13 cellular contexts compared by ENCODE assay signal in genomic region chr1:17516303-17517214, GRCh38. TPM values are rescaled to one million over a fixed set of nuclear protein-coding genes. Genes with fewer than 3 reads are reported as not detected.
DNase-seq lines count a peak whose midpoint lies in the region; ATAC-seq, FAIRE-seq and TF ChIP-seq lines count a peak whose summit lies in the region.
"Had no signal": no experiment of that assay in that cellular context is flagged by ENCODE, and none has a peak within 500 bp of the region (broad histone marks: within the 10 kb centered on the region; RNA-seq: fewer than 3 reads in every experiment).

No MANE protein-coding gene starts in this region.

- no peaks in the 10 kb centered on the region for H3K9me3 ChIP-seq in A549
- H3K9me3 ChIP-seq in mucosa of stomach (ENCODE audit: control insufficient read depth, low read length) = no peaks in the 10 kb centered on the region
- no peaks in the 10 kb centered on the region for H3K9me3 ChIP-seq in BE2C
- H3K9me3 ChIP-seq: psoas muscle had no signal

- H3K27me3 ChIP-seq in mucosa of stomach (ENCODE audit: control insufficient read depth, insufficient read depth, low read length) = no peaks in the 10 kb centered on the region
- H3K27me3 ChIP-seq in BE2C = no peaks in the 10 kb centered on the region

- DNase-seq in A549 (ENCODE audit: low read depth in 1 of 2, low spot score in 1 of 2) (no peak), left ventricle myocardium superior (no peak), DMS 273 (lab: John Stamatoyannopoulos, UW; ENCODE audit: unreplicated experiment) (no peak), BE2C (no peak), NAMALWA (ENCODE audit: low spot score) (no peak)
- DNase-seq: foreskin fibroblast, GDM1, T-helper 2 cell had no signal

- POLR2A ChIA-PET in A549 (lab: Yijun Ruan, JAX) = no interaction called here

- no peak for TF ChIP-seq CTCF in A549 (IDR thresholded peaks at IDR 0.05)
- TF ChIP-seq CTCF in BE2C (IDR thresholded peaks at IDR 0.05; ENCODE audit: low read depth, low read length) = no peak

- no peak for FAIRE-seq in A549 (lab: Jason Lieb, UNC)
- FAIRE-seq: bronchial epithelial cell had no signal

- intact Hi-C loops in left ventricle myocardium superior (cut with micrococcal nuclease) = no loop called here

- peak overlapping the region in 1 of 2 experiments; percentile 33; a peak in 1 of 6 replicates for H3K27ac ChIP-seq in A549
- H3K27ac ChIP-seq: psoas muscle had no signal

- no peak overlapping the region for H3K4me3 ChIP-seq in A549
- H3K4me3 ChIP-seq in mucosa of stomach (ENCODE audit: low read length) = peak overlapping the region; percentile 25
- no peak overlapping the region for H3K4me3 ChIP-seq in BE2C (ENCODE audit: low read depth, low read length)
- H3K4me3 ChIP-seq: psoas muscle had no signal

- TF ChIP-seq RAD21 in A549 (conservative IDR thresholded peaks at IDR 0.05 in 1 of 2, IDR thresholded peaks at IDR 0.05 in 1 of 2) = no peak
- TF ChIP-seq RAD21 in Ishikawa (IDR thresholded peaks at IDR 0.05; ENCODE audit: low read depth) = no peak

- peak overlapping the region; percentile 56 for H3K9ac ChIP-seq in mucosa of stomach (ENCODE audit: low read length)

- TF ChIP-seq EP300 in A549 (IDR thresholded peaks at IDR 0.05) (no peak), Ishikawa (IDR thresholded peaks at IDR 0.05; ENCODE audit: borderline replicate concordance) (no peak)

- H3K4me2 ChIP-seq in A549 = peak overlapping the region; percentile 42; the same call in 2 of the 3 replicates

- TF ChIP-seq POLR2A in A549 (IDR thresholded peaks at IDR 0.05; ENCODE audit: low read length) = no peak

- H3K4me1 ChIP-seq in A549 = peaks cover 13% of the 10 kb centered on the region; the same call in 2 of the 3 replicates
- H3K4me1 ChIP-seq in mucosa of stomach (ENCODE audit: control insufficient read depth, insufficient read depth, low read length) = peaks cover 56% of the 10 kb centered on the region
- H3K4me1 ChIP-seq in BE2C = no peaks in the 10 kb centered on the region
- H3K4me1 ChIP-seq: psoas muscle had no signal

- ATAC-seq in A549 = peak; percentile 57 to 80; a peak in 4 of 6 replicates
- ATAC-seq in left ventricle myocardium superior = peak; percentile 33
- ATAC-seq in GM21786 (IDR thresholded peaks at IDR 0.05; ENCODE audit: unreplicated experiment) = no peak

- 35% methylated on average over 12 of the region's 13 CpGs for WGBS in A549 (ENCODE audit: missing lambda C conversion rate)

- H3K36me3 ChIP-seq in mucosa of stomach (ENCODE audit: control insufficient read depth, insufficient read depth, low read length) = no peaks in the 10 kb centered on the region
- no peaks in the 10 kb centered on the region for H3K36me3 ChIP-seq in BE2C

- CTCF ChIA-PET in A549 (lab: Yijun Ruan, JAX) = interaction anchor here (1.0 to 3.0 kb wide), 2 partner anchors 14 to 90 kb away, joined by 4 to 15 read pairs; no protein-coding TSS in a partner anchor

TF ChIP-seq in A549, 52 proteins besides CTCF, POLR2A, EP300 and RAD21:
- no peak for TF ChIP-seq HEYL (CRISPR knock-in tag; IDR thresholded peaks at IDR 0.05)
- TF ChIP-seq KDM5A (IDR thresholded peaks at IDR 0.05) = no peak
- TF ChIP-seq EHMT2 (IDR thresholded peaks at IDR 0.05; ENCODE audit: low read depth) = no peak
- TF ChIP-seq ELK1 (IDR thresholded peaks at IDR 0.05; ENCODE audit: low read depth, low read length) = no peak
- no peak for TF ChIP-seq ZC3H11A (IDR thresholded peaks at IDR 0.05)
- no peak for TF ChIP-seq HMGXB4 (CRISPR knock-in tag; IDR thresholded peaks at IDR 0.05; ENCODE audit: borderline replicate concordance)
TF ChIP-seq in A549: peak in this region for 0.

TF ChIP-seq in Ishikawa, 13 proteins besides CTCF, POLR2A, EP300 and RAD21:
- peak; percentile 22; the same call in 1 of the 2 replicates for TF ChIP-seq REST (IDR thresholded peaks at IDR 0.05; ENCODE audit: low read depth)
- TF ChIP-seq CEBPB (IDR thresholded peaks at IDR 0.05) = 0 out of 2 replicates have a peak, but pooled peaks have one; percentile 4
- no peak for TF ChIP-seq ZBTB7A (IDR thresholded peaks at IDR 0.05; ENCODE audit: low read depth)

RNA-seq across cellular contexts. Expression of gene ARHGEF10L, which starts 22.9 kb away (rescaled TPM):
- polyA plus RNA-seq in A549 (2011; rRNA removed) = 3.5 and 4.1 TPM in 2 replicates
- 5.9 and 8.0 TPM in 2 replicates for polyA plus RNA-seq in A549 (2012; cell fraction: cytosol; rRNA removed)
- polyA plus RNA-seq in A549 (2012; cell fraction: nucleus; rRNA removed) = 15.0 and 18.0 TPM in 2 replicates
- 4.1 to 5.2 TPM (median 4.4 TPM) in 3 replicates for polyA plus RNA-seq in A549 (2017; fragmentation: RNase III; extraction: RNeasy Plus Mini Kit Qiagen cat#74134 plus additional on column Dnase treatment)
- 7.6 and 10.9 TPM in 2 replicates for polyA minus RNA-seq in A549 (2011; rRNA and poly(A)+ RNA removed)
- 54.9 TPM for total RNA-seq in left ventricle myocardium superior
- polyA plus RNA-seq in BE2C (2012; ENCODE audit: insufficient read depth, insufficient read length, low read depth) = 15.4 TPM
